Comparison of ENCODE assay signal across 29 cellular contexts in genomic region chr6:7121704-7122241, GRCh38. TPM values are rescaled to one million over a fixed set of nuclear protein-coding genes. Genes with fewer than 3 reads are reported as not detected.
DNase-seq lines count a peak whose midpoint lies in the region; ATAC-seq, FAIRE-seq and TF ChIP-seq lines count a peak whose summit lies in the region.
"Had no signal": no experiment of that assay in that cellular context is flagged by ENCODE, and none has a peak within 500 bp of the region (broad histone marks: within the 10 kb centered on the region; RNA-seq: fewer than 3 reads in every experiment).

No MANE protein-coding gene starts in this region.

- H3K9me1 ChIP-seq in keratinocyte (ENCODE audit: control insufficient read depth, extremely low read depth, insufficient read depth, low read length): no peaks in the 10 kb centered on the region

- H2AFZ ChIP-seq in keratinocyte (ENCODE audit: control insufficient read depth, low read length): no peak overlapping the region
- no peak overlapping the region for H2AFZ ChIP-seq in trophoblast cell (ENCODE audit: insufficient read depth, low read length, poor library complexity)

- H3K79me2 ChIP-seq in keratinocyte (ENCODE audit: control insufficient read depth, insufficient read depth, low read length) (peaks cover 98% of the 10 kb centered on the region), trophoblast cell (ENCODE audit: control insufficient read depth, insufficient read depth, low read length, poor library complexity) (peaks cover 24% of the 10 kb centered on the region)

- H3K14ac ChIP-seq in trophoblast cell (ENCODE audit: low read length): no peak overlapping the region

- H3K27ac ChIP-seq in keratinocyte (ENCODE audit: control insufficient read depth, insufficient read depth, low read length) (peak overlapping the region; percentile 34), trophoblast cell (ENCODE audit: low read depth, low read length) (no peak overlapping the region)
- H3K27ac ChIP-seq: C4-2B, cardiac muscle cell, colonic mucosa, psoas muscle, tibial nerve had no signal

- H3K36me3 ChIP-seq in keratinocyte (ENCODE audit: control insufficient read depth in 2 of 2, extremely low read depth in 1 of 2, insufficient read depth in 2 of 2, low read length in 2 of 2): peaks cover 3 to 16% of the 10 kb centered on the region in 2 experiments
- H3K36me3 ChIP-seq in trophoblast cell (ENCODE audit: control insufficient read depth in 1 of 2, insufficient read depth in 2 of 2, low read length in 2 of 2): peaks cover 11 to 12% of the 10 kb centered on the region in 2 experiments
- H3K36me3 ChIP-seq: cardiac muscle cell, colonic mucosa had no signal

- H4K8ac ChIP-seq in trophoblast cell (ENCODE audit: low read depth, low read length): no peak overlapping the region

- H4K20me1 ChIP-seq in keratinocyte (ENCODE audit: control insufficient read depth, extremely low read depth, insufficient read depth, low read length): no peaks in the 10 kb centered on the region

- H3K9ac ChIP-seq in keratinocyte (ENCODE audit: control insufficient read depth, extremely low read depth, insufficient read depth, low read length) (no peak overlapping the region), trophoblast cell (ENCODE audit: low read length) (no peak overlapping the region)

- ATAC-seq in stimulated activated naive CD8-positive, alpha-beta T cell treated with anti-CD3 and anti-CD28 coated beads, Interleukin-15, Interleukin-2, amounts not matched to agents 100 U/mL and 50 U/mL, for 24 hours: no peak
- ATAC-seq: psoas muscle had no signal

- H2AK5ac ChIP-seq in trophoblast cell (ENCODE audit: low read length): no peak overlapping the region

- no peak overlapping the region for H4K12ac ChIP-seq in trophoblast cell (ENCODE audit: low read depth, low read length)

- WGBS in trophoblast cell (ENCODE audit: extremely low coverage, insufficient coverage, insufficient read length): no CpG with 5 or more reads among the region's 7 CpGs

- H3K4me1 ChIP-seq in keratinocyte (ENCODE audit: control insufficient read depth, extremely low read depth, insufficient read depth, low read length) (peaks cover 5% of the 10 kb centered on the region), trophoblast cell (ENCODE audit: control insufficient read depth in 1 of 2, insufficient read depth in 2 of 2, low read length in 2 of 2) (peaks cover 11 to 13% of the 10 kb centered on the region in 2 experiments)

- H3K27me3 ChIP-seq in keratinocyte (ENCODE audit: control insufficient read depth, extremely low read depth, insufficient read depth, low read length) (no peaks in the 10 kb centered on the region), trophoblast cell (ENCODE audit: insufficient read depth, low read length) (no peaks in the 10 kb centered on the region)
- H3K27me3 ChIP-seq: cardiac muscle cell, colonic mucosa, tibial nerve had no signal

- H3K79me1 ChIP-seq in trophoblast cell (ENCODE audit: low read length): no peaks in the 10 kb centered on the region

- peak overlapping the region; percentile 69 for H3K4ac ChIP-seq in trophoblast cell (ENCODE audit: low read depth, low read length)

- peak in 2 of 3 experiments; percentile 20 to 33 for DNase-seq in NCI-H1417 (lab: John Stamatoyannopoulos, UW)
- no peak for DNase-seq in NCI-H1417 treated with DMSO at 0.1 percent for 48 hours (lab: John Stamatoyannopoulos, UW)
- peak; percentile 67 for DNase-seq in NCI-H2029 treated with DMSO at 0.1 percent for 48 hours (lab: John Stamatoyannopoulos, UW)
- DNase-seq in keratinocyte (ENCODE audit: low read depth, low spot score): no peak
- no peak for DNase-seq in trophoblast cell
- DNase-seq in D721Med (ENCODE audit: insufficient read length, low spot score): no peak
- no peak for DNase-seq in stimulated activated naive CD8-positive, alpha-beta T cell treated with anti-CD3 and anti-CD28 coated beads, Interleukin-15, Interleukin-2, amounts not matched to agents 100 U/mL and 50 U/mL, for 24 hours
- no peak for DNase-seq in germinal center (ENCODE audit: low spot score)
- DNase-seq: 8988T; activated CD4-positive, alpha-beta T cell treated with anti-CD3 and anti-CD28 coated beads for 48 hours; activated effector memory CD4-positive, alpha-beta T cell treated with anti-CD3 and anti-CD28 coated beads, Interleukin-2, amount 50 U/mL, for 16 hours; activated naive CD8-positive, alpha-beta T cell treated with anti-CD3 and anti-CD28 coated beads for 36 hours; activated T-cell treated with anti-CD3 and anti-CD28 coated beads, Interleukin-2, amount 50 U/mL, for 24 hours; aorta; colonic mucosa; COR-L47; DND-41; effector CD4-positive, alpha-beta T cell; HFFc6; midbrain; naive B cell; NCI-H187; NCI-H748 treated with DMSO at 0.1 percent for 48 hours; psoas muscle; stimulated activated CD4-positive, alpha-beta T cell treated with anti-CD3 and anti-CD28 coated beads, Interleukin-4, amount 100 ng/mL, for 1 hour; SW 1271 had no signal

- FAIRE-seq in keratinocyte (lab: Jason Lieb, UNC) (no peak), D721Med (lab: Jason Lieb, UNC) (no peak)

- TF ChIP-seq CTCF in keratinocyte (optimal IDR thresholded peaks at IDR 0.05 in 1 of 3, IDR thresholded peaks at IDR 0.05 in 1 of 3, conservative IDR thresholded peaks at IDR 0.05 in 1 of 3; ENCODE audit: extremely low read depth in 1 of 3, insufficient read depth in 2 of 3, low read length in 3 of 3) (no peak), D721Med (IDR thresholded peaks at IDR 0.05; ENCODE audit: insufficient read depth, missing control alignments) (no peak)

- H3K9me3 ChIP-seq in keratinocyte (ENCODE audit: control insufficient read depth, low read depth, low read length): no peaks in the 10 kb centered on the region
- H3K9me3 ChIP-seq in trophoblast cell (ENCODE audit: insufficient read depth, low read depth, low read length): no peaks in the 10 kb centered on the region
- H3K9me3 ChIP-seq: colonic mucosa, psoas muscle, tibial nerve had no signal

- no peak overlapping the region for H2BK12ac ChIP-seq in trophoblast cell (ENCODE audit: low read length)

- no peak overlapping the region for H4K91ac ChIP-seq in trophoblast cell (ENCODE audit: low read depth, low read length)

- H2BK5ac ChIP-seq in trophoblast cell (ENCODE audit: low read depth, low read length, poor library complexity): no peak overlapping the region

- H3K4me2 ChIP-seq in keratinocyte (ENCODE audit: control insufficient read depth, extremely low read depth, insufficient read depth, low read depth, low read length) (no peak overlapping the region), trophoblast cell (ENCODE audit: low read length) (no peak overlapping the region)

- dilution Hi-C loops in keratinocyte (cut with MboI; ENCODE audit: extremely low pct_ligation_motif_present, low sequenced_read_pairs): no loop called here

- no peak overlapping the region for H2BK120ac ChIP-seq in trophoblast cell (ENCODE audit: insufficient read depth, low read length, poor library complexity)

- peak overlapping the region; percentile 73 for H3K23ac ChIP-seq in trophoblast cell (ENCODE audit: low read length)

- no peak overlapping the region for H3K4me3 ChIP-seq in keratinocyte (ENCODE audit: control insufficient read depth in 2 of 3, extremely low read depth in 1 of 3, insufficient read depth in 2 of 3, low read depth in 1 of 3, low read length in 3 of 3)
- no peak overlapping the region for H3K4me3 ChIP-seq in trophoblast cell (ENCODE audit: low read depth, low read length)
- H3K4me3 ChIP-seq: cardiac muscle cell, colonic mucosa, psoas muscle, tibial nerve had no signal

- H3K18ac ChIP-seq in trophoblast cell (ENCODE audit: low read length): no peak overlapping the region

RNA-seq across cellular contexts. Expression of gene RREB1, which starts 14.0 kb away (rescaled TPM):
- polyA plus RNA-seq in keratinocyte: 4.3 to 6.2 TPM (median 6.1 TPM) in 3 replicates
- 5.6 TPM for polyA plus RNA-seq in keratinocyte (2011; ENCODE audit: low read depth)
- polyA plus RNA-seq in keratinocyte (2011; cell fraction: cytosol; rRNA removed): 4.7 and 5.5 TPM in 2 replicates
- polyA plus RNA-seq in keratinocyte (2011; cell fraction: nucleus; rRNA removed): 30.5 and 34.2 TPM in 2 replicates
- 10.6 and 17.1 TPM in 2 replicates for polyA plus RNA-seq in keratinocyte (2012; ENCODE audit: low replicate concordance)
- 35.4 to 71.6 TPM (median 38.5 TPM) in 3 replicates for polyA minus RNA-seq in keratinocyte
- 20.1 TPM for polyA minus RNA-seq in keratinocyte (2011; cell fraction: cytosol; rRNA and poly(A)+ RNA removed)
- 43.5 and 68.8 TPM in 2 replicates for polyA minus RNA-seq in keratinocyte (2011; cell fraction: nucleus; rRNA and poly(A)+ RNA removed)
- 45.6 and 46.8 TPM in 2 replicates for polyA plus RNA-seq in trophoblast cell (2013)

Comparison
In these comparisons a context has a peak if more than half of its experiments do, and no peak if none do; other contexts are left out.
1. DNase-seq: peak in NCI-H1417 (2 of 3) and NCI-H2029 treated with DMSO at 0.1 percent for 48 hours (single experiment); none in NCI-H1417 treated with DMSO at 0.1 percent for 48 hours (single experiment), keratinocyte (single experiment), trophoblast cell (0 of 2), D721Med (single experiment), stimulated activated naive CD8-positive, alpha-beta T cell treated with anti-CD3 and anti-CD28 coated beads, Interleukin-15, Interleukin-2, amounts not matched to agents 100 U/mL and 50 U/mL, for 24 hours (single experiment) and germinal center (single experiment).